ENCODE assay signal across 9 cellular contexts in the genomic region with DNA sequence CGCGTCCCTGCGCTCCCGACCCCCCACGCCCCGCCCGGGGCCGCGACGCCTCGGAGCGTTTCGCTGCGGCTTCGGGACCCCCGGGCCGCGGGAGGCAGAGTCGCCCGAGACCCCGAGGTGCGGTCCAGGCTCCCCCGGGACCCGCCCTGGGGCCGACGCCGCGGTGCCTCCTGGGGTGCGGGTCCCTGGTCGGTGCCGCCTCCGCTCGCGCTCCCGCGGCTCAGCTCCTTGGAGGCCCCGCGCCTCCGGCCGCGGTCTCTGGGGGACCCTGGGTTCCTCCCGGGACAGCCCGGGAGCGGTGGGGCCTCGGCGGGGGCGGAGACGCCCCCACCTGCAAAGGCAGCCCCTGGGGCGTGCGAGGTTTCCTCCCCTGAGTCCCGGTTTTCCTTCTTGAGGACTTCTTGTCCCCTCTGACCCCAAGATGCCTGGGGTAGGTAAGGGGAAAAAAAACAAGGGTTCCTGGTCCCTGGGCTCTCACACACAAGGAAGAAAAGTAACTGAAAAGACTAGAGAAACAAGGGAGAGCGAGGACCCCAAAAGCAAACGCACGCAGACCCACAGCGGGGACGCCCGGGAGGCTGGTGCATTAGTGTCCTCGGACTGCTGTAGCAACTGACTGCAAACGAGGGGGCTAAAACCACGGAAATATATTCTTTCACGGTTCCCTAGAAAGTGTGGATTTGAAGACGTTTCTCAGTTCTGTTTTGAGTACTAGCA. TPM values are rescaled to one million over a fixed set of nuclear protein-coding genes. Genes with fewer than 3 reads are reported as not detected.
DNase-seq lines count a peak whose midpoint lies in the region; ATAC-seq and TF ChIP-seq lines count a peak whose summit lies in the region.
"Had no signal": no experiment of that assay in that cellular context is flagged by ENCODE, and none has a peak within 500 bp of the region (broad histone marks: within the 10 kb centered on the region; RNA-seq: fewer than 3 reads in every experiment).

No MANE protein-coding gene starts in this region.

- no peak overlapping the region for H3K27ac ChIP-seq in CD8-positive, alpha-beta T cell (ENCODE audit: low read depth, low read length)
- H3K27ac ChIP-seq in HCT116 (ENCODE audit: low read depth, low read length) (peak overlapping the region; percentile 67; the same call in 1 of the 2 replicates), hepatocyte (peak overlapping the region; percentile 76), smooth muscle cell (ENCODE audit: low read depth) (no peak overlapping the region)
- H3K27ac ChIP-seq: KMS-11 had no signal

- WGBS in hepatocyte (ENCODE audit: low lambda C conversion rate, missing lambda C conversion rate) = 5% methylated on average over 39 of the region's 62 CpGs
- 19% methylated on average over 23 of the region's 62 CpGs for WGBS in smooth muscle cell (ENCODE audit: low lambda C conversion rate)

- H4K20me1 ChIP-seq in HCT116 (ENCODE audit: insufficient read depth) (no peaks in the 10 kb centered on the region), hepatocyte (ENCODE audit: insufficient read depth, poor library complexity, severe bottlenecking) (no peaks in the 10 kb centered on the region), smooth muscle cell (ENCODE audit: low read depth) (peaks cover 6% of the 10 kb centered on the region)

- RAD21 ChIA-PET in HCT116 (lab: Charles Lee; ENCODE audit: low non-redundant PET in 1 of 2, low total read pairs in 2 of 2, uncharacterized antibody in 2 of 2, unreplicated experiment in 2 of 2) = no interaction called here

- H3K27ac Mint-ChIP-seq in CD8-positive, alpha-beta T cell = peak overlapping the region; percentile 32
- no peak overlapping the region for H3K27ac Mint-ChIP-seq in activated CD8-positive, alpha-beta T cell treated with anti-CD3 and anti-CD28 coated beads for 36 hours

- DNase-seq in CD8-positive, alpha-beta T cell = no peak
- DNase-seq in HCT116 (ENCODE audit: low read depth, low spot score) (no peak), hepatocyte (ENCODE audit: low spot score) (peak; percentile 45), smooth muscle cell (lab: John Stamatoyannopoulos, UW; ENCODE audit: unreplicated experiment) (no peak), ACHN (no peak), NCI-H446 (lab: John Stamatoyannopoulos, UW) (no peak)
- no peak for DNase-seq in activated CD8-positive, alpha-beta T cell treated with anti-CD3 and anti-CD28 coated beads for 36 hours

- H3K4me2 ChIP-seq in HCT116 (ENCODE audit: low read length) = peak overlapping the region; percentile 87
- peak overlapping the region; percentile 98 for H3K4me2 ChIP-seq in hepatocyte
- H3K4me2 ChIP-seq in smooth muscle cell = peak overlapping the region; percentile 94
- H3K4me2 ChIP-seq: KMS-11 had no signal

- in situ Hi-C loops in ACHN (cut with HindIII; ENCODE audit: low pct_ligation_motif_present, low pct_unique_long_range_greater_than_20kb, low sequenced_read_pairs) = no loop called here

- H3K79me2 ChIP-seq in HCT116 (ENCODE audit: insufficient read depth, low read length) = no peaks in the 10 kb centered on the region; the same call in 1 of the 2 replicates
- H3K79me2 ChIP-seq in hepatocyte = peaks cover 50% of the 10 kb centered on the region
- H3K79me2 ChIP-seq in smooth muscle cell (ENCODE audit: low read depth) = peaks cover 48% of the 10 kb centered on the region

- TF ChIP-seq POLR2A in HCT116 (IDR thresholded peaks at IDR 0.05; ENCODE audit: borderline replicate concordance, extremely low read depth, insufficient read depth, insufficient read length) = no peak

- peaks cover 3% of the 10 kb centered on the region for H3K9me3 Mint-ChIP-seq in CD8-positive, alpha-beta T cell
- peaks cover 3% of the 10 kb centered on the region for H3K9me3 Mint-ChIP-seq in activated CD8-positive, alpha-beta T cell treated with anti-CD3 and anti-CD28 coated beads for 36 hours

- H3K27me3 ChIP-seq in CD8-positive, alpha-beta T cell (ENCODE audit: insufficient read depth, low read length) = no peaks in the 10 kb centered on the region
- H3K27me3 ChIP-seq in HCT116 (ENCODE audit: insufficient read depth, low read length) (no peaks in the 10 kb centered on the region), hepatocyte (no peaks in the 10 kb centered on the region), smooth muscle cell (ENCODE audit: low read depth) (no peaks in the 10 kb centered on the region)

- ATAC-seq in CD8-positive, alpha-beta T cell = no peak
- ATAC-seq in HCT116 = peak; percentile 20
- no peak for ATAC-seq in activated CD8-positive, alpha-beta T cell treated with anti-CD3 and anti-CD28 coated beads for 36 hours
- no peak for ATAC-seq in GM19023 (IDR thresholded peaks at IDR 0.05; ENCODE audit: unreplicated experiment)

- H3K9me3 ChIP-seq in CD8-positive, alpha-beta T cell (ENCODE audit: low read length) = no peaks in the 10 kb centered on the region
- H3K9me3 ChIP-seq in HCT116 (ENCODE audit: control insufficient read depth in 1 of 2, insufficient read depth in 1 of 2, low read depth in 1 of 2, low read length in 2 of 2) = peaks cover 0 to 3% of the 10 kb centered on the region in 2 experiments; a peak in 1 of 4 replicates
- no peaks in the 10 kb centered on the region for H3K9me3 ChIP-seq in hepatocyte (ENCODE audit: low read depth)
- H3K9me3 ChIP-seq in smooth muscle cell (replicated peaks; ENCODE audit: low read depth) = peaks cover 4% of the 10 kb centered on the region

- no peaks in the 10 kb centered on the region for H3K36me3 ChIP-seq in CD8-positive, alpha-beta T cell (ENCODE audit: insufficient read depth, low read length)
- H3K36me3 ChIP-seq in HCT116 (ENCODE audit: control insufficient read depth in 1 of 2, insufficient read depth in 2 of 2, low read length in 2 of 2) (no peaks in the 10 kb centered on the region), hepatocyte (replicated peaks; ENCODE audit: insufficient read depth, low read depth) (no peaks in the 10 kb centered on the region), smooth muscle cell (ENCODE audit: low read depth) (peaks cover under 1% of the 10 kb centered on the region)

- peaks cover 13% of the 10 kb centered on the region for H3K4me1 ChIP-seq in CD8-positive, alpha-beta T cell (ENCODE audit: insufficient read depth, low read length)
- H3K4me1 ChIP-seq in HCT116 (ENCODE audit: control insufficient read depth in 1 of 2, insufficient read depth in 2 of 2, low read length in 2 of 2) (peaks cover 0 to 12% of the 10 kb centered on the region in 2 experiments; a peak in 2 of 4 replicates), hepatocyte (ENCODE audit: insufficient read depth) (peaks cover 6% of the 10 kb centered on the region), smooth muscle cell (ENCODE audit: low read depth) (peaks cover 7% of the 10 kb centered on the region)

- no peak overlapping the region for H2AFZ ChIP-seq in HCT116 (ENCODE audit: low read depth, low read length, poor library complexity, severe bottlenecking)
- H2AFZ ChIP-seq in hepatocyte = peak overlapping the region; percentile 47
- H2AFZ ChIP-seq in smooth muscle cell (ENCODE audit: low read depth) = peak overlapping the region; percentile 70

- H3K9me2 ChIP-seq in HCT116 (ENCODE audit: insufficient read depth) (no peaks in the 10 kb centered on the region), hepatocyte (replicated peaks; ENCODE audit: insufficient read depth) (no peaks in the 10 kb centered on the region)

- no peaks in the 10 kb centered on the region for H3F3A ChIP-seq in smooth muscle cell (ENCODE audit: low read depth)

- CTCF ChIA-PET in CD8-positive, alpha-beta T cell (lab: Charles Lee) = interaction anchor here (1.1 to 1.6 kb wide), 3 partner anchors 16 to 93 kb away, joined by 3 to 8 read pairs (median 8); partner anchors contain the start of gene ZNF554
- CTCF ChIA-PET in HCT116 (lab: Charles Lee) = interaction anchor here (0.9 to 1.7 kb wide), 3 partner anchors 9 to 46 kb away, joined by 3 to 5 read pairs (median 5); no protein-coding TSS in a partner anchor
- CTCF ChIA-PET in activated CD8-positive, alpha-beta T cell treated with anti-CD3 and anti-CD28 coated beads for 36 hours (lab: Charles Lee) = interaction anchor here (0.9 to 2.4 kb wide), 8 partner anchors 19 to 205 kb away, joined by 3 to 9 read pairs (median 4); partner anchors contain the start of gene ZNF554

- H3K4me1 Mint-ChIP-seq in CD8-positive, alpha-beta T cell (ENCODE audit: low read depth) = peaks cover 26% of the 10 kb centered on the region
- H3K4me1 Mint-ChIP-seq in activated CD8-positive, alpha-beta T cell treated with anti-CD3 and anti-CD28 coated beads for 36 hours (ENCODE audit: low read depth) = peaks cover 8% of the 10 kb centered on the region

- peak overlapping the region; percentile 81 for H3K4me3 Mint-ChIP-seq in CD8-positive, alpha-beta T cell
- H3K4me3 Mint-ChIP-seq in activated CD8-positive, alpha-beta T cell treated with anti-CD3 and anti-CD28 coated beads for 36 hours = peak overlapping the region; percentile 66

- peak overlapping the region; percentile 56 for H3K9ac ChIP-seq in HCT116 (ENCODE audit: low read length)
- H3K9ac ChIP-seq in smooth muscle cell (ENCODE audit: low read depth) = peak overlapping the region; percentile 69
- H3K9ac ChIP-seq: KMS-11 had no signal

- TF ChIP-seq CTCF in CD8-positive, alpha-beta T cell (IDR thresholded peaks at IDR 0.05) = no peak
- TF ChIP-seq CTCF in HCT116 (IDR thresholded peaks at IDR 0.05 in 2 of 3, conservative IDR thresholded peaks at IDR 0.05 in 1 of 3; ENCODE audit: borderline replicate concordance in 1 of 3, insufficient read depth in 1 of 3, low read depth in 2 of 3, low read length in 2 of 3) (no peak), hepatocyte (IDR thresholded peaks at IDR 0.05; ENCODE audit: poor library complexity) (no peak), smooth muscle cell (IDR thresholded peaks at IDR 0.05; ENCODE audit: borderline replicate concordance, insufficient read depth, poor library complexity, severe bottlenecking) (no peak)
- TF ChIP-seq CTCF in activated CD8-positive, alpha-beta T cell treated with anti-CD3 and anti-CD28 coated beads for 36 hours (IDR thresholded peaks at IDR 0.05) = no peak

- no peaks in the 10 kb centered on the region for H3K27me3 Mint-ChIP-seq in CD8-positive, alpha-beta T cell (ENCODE audit: low read depth)
- H3K27me3 Mint-ChIP-seq in activated CD8-positive, alpha-beta T cell treated with anti-CD3 and anti-CD28 coated beads for 36 hours = no peaks in the 10 kb centered on the region

- TF ChIP-seq RAD21 in HCT116 (IDR thresholded peaks at IDR 0.05; ENCODE audit: low read depth) = no peak

- H3K4me3 ChIP-seq in CD8-positive, alpha-beta T cell (ENCODE audit: low read depth, low read length) = peak overlapping the region; percentile 82
- H3K4me3 ChIP-seq in HCT116 (replicated peaks in 1 of 2; ENCODE audit: low read depth in 1 of 2, low read length in 2 of 2) (peak overlapping the region; percentile 53 to 64), hepatocyte (peak overlapping the region; percentile 57), smooth muscle cell (peak overlapping the region; percentile 97)

- intact Hi-C loops in CD8-positive, alpha-beta T cell (cut with DNase I, micrococcal nuclease) = loop anchor here (1.0 to 5.0 kb wide), 6 partner anchors 14 to 385 kb away; partner anchors contain the start of genes THOP1 (in 2 of the 2), ZNF554 (in 2 of the 2) and ZNF57 (in 2 of the 2)
- intact Hi-C loops in HCT116 (cut with micrococcal nuclease) = loop anchor here (10.0 kb wide), 1 partner anchor 93 kb away; no protein-coding TSS in a partner anchor
- intact Hi-C loops in activated CD8-positive, alpha-beta T cell treated with anti-CD3 and anti-CD28 coated beads for 36 hours (cut with micrococcal nuclease) = no loop called here

- H3K36me3 Mint-ChIP-seq in CD8-positive, alpha-beta T cell = peaks cover 18% of the 10 kb centered on the region
- H3K36me3 Mint-ChIP-seq in activated CD8-positive, alpha-beta T cell treated with anti-CD3 and anti-CD28 coated beads for 36 hours (ENCODE audit: low read depth) = peaks cover 15% of the 10 kb centered on the region

- BruUV-seq in HCT116 (replicated peaks; lab: Mats Ljungman, UMichigan) = no TSS peak

- POLR2A ChIA-PET in CD8-positive, alpha-beta T cell (lab: Charles Lee) = interaction anchor here (0.6 to 2.1 kb wide), 5 partner anchors 12 to 59 kb away, joined by 4 to 8 read pairs (median 4); partner anchors contain the start of genes SGTA and ZNF554
- POLR2A ChIA-PET in HCT116 (lab: Charles Lee) = no interaction called here
- POLR2A ChIA-PET in activated CD8-positive, alpha-beta T cell treated with anti-CD3 and anti-CD28 coated beads for 36 hours (lab: Charles Lee) = interaction anchor here (0.6 to 1.3 kb wide), 2 partner anchors 12 to 481 kb away, joined by 3 to 4 read pairs; no protein-coding TSS in a partner anchor

RNA-seq across cellular contexts. Expression of gene ZNF555, which starts 0.7 kb away (rescaled TPM):
- total RNA-seq in CD8-positive, alpha-beta T cell = 1 to 10 TPM; 2.6 to 2.8 TPM
- total RNA-seq in HCT116 (2021; ENCODE audit: unreplicated experiment) (4.5 TPM), hepatocyte (6.4 and 7.4 TPM in 2 replicates), smooth muscle cell (4.9 and 10.0 TPM in 2 replicates)
- 1.2 and 2.1 TPM in 2 replicates for polyA plus RNA-seq in HCT116 (2012)
- total RNA-seq in activated CD8-positive, alpha-beta T cell treated with anti-CD3 and anti-CD28 coated beads for 36 hours = 1 to 10 TPM; 1.5 to 2.1 TPM
- polyA plus RNA-seq in hepatocyte (2.7 and 3.0 TPM in 2 replicates), smooth muscle cell (3.2 and 6.1 TPM in 2 replicates)

RNA-seq across cellular contexts. Expression of gene ZNF554, which starts 22.3 kb away (rescaled TPM):
- total RNA-seq in CD8-positive, alpha-beta T cell = 1 to 10 TPM; 2.6 to 2.7 TPM
- 4.0 TPM for total RNA-seq in HCT116 (2021; ENCODE audit: unreplicated experiment)
- 1.8 and 2.4 TPM in 2 replicates for polyA plus RNA-seq in HCT116 (2012)
- 1 to 10 TPM in 1 of 2 experiments, under 1 TPM in 1; 0.83 to 1.5 TPM for total RNA-seq in activated CD8-positive, alpha-beta T cell treated with anti-CD3 and anti-CD28 coated beads for 36 hours
- total RNA-seq in hepatocyte = 4.0 and 5.3 TPM in 2 replicates
- polyA plus RNA-seq in hepatocyte = 5.0 and 5.5 TPM in 2 replicates
- 3.0 and 4.8 TPM in 2 replicates for total RNA-seq in smooth muscle cell
- polyA plus RNA-seq in smooth muscle cell = 2.3 and 4.6 TPM in 2 replicates

RNA-seq across cellular contexts. Expression of gene ZNF556, which starts 25.1 kb away (rescaled TPM):
- not detected for total RNA-seq in CD8-positive, alpha-beta T cell
- not detected for total RNA-seq in HCT116 (2021; ENCODE audit: unreplicated experiment)
- polyA plus RNA-seq in HCT116 (2012) = 0.03 TPM in 1 of 2 replicates, not detected in the other
- not detected for total RNA-seq in activated CD8-positive, alpha-beta T cell treated with anti-CD3 and anti-CD28 coated beads for 36 hours
- total RNA-seq in hepatocyte = 0.03 TPM in 1 of 2 replicates, not detected in the other
- polyA plus RNA-seq in hepatocyte = not detected in 2 replicates
- total RNA-seq in smooth muscle cell = 0.04 TPM in 1 of 2 replicates, not detected in the other
- not detected in 2 replicates for polyA plus RNA-seq in smooth muscle cell

RNA-seq across cellular contexts. Expression of gene THOP1, which starts 56.7 kb away (rescaled TPM):
- total RNA-seq in CD8-positive, alpha-beta T cell = 10 to 100 TPM; 23.4 to 27.7 TPM
- 201 TPM for total RNA-seq in HCT116 (2021; ENCODE audit: unreplicated experiment)
- 208 and 220 TPM in 2 replicates for polyA plus RNA-seq in HCT116 (2012)
- total RNA-seq in activated CD8-positive, alpha-beta T cell treated with anti-CD3 and anti-CD28 coated beads for 36 hours = 100 to 1,000 TPM; 157 to 158 TPM
- 49.4 and 64.3 TPM in 2 replicates for total RNA-seq in hepatocyte
- 56.8 and 61.4 TPM in 2 replicates for polyA plus RNA-seq in hepatocyte
- 40.5 and 42.5 TPM in 2 replicates for total RNA-seq in smooth muscle cell
- 65.6 and 68.7 TPM in 2 replicates for polyA plus RNA-seq in smooth muscle cell

RNA-seq across cellular contexts. Expression of gene ZNF57, which starts 58.7 kb away (rescaled TPM):
- 1 to 10 TPM in 1 of 2 experiments, under 1 TPM in 1; 0.72 to 1.5 TPM for total RNA-seq in CD8-positive, alpha-beta T cell
- total RNA-seq in HCT116 (2021; ENCODE audit: unreplicated experiment) (8.3 TPM), hepatocyte (8.4 and 10.0 TPM in 2 replicates), smooth muscle cell (1.2 and 2.3 TPM in 2 replicates)
- 4.2 and 6.4 TPM in 2 replicates for polyA plus RNA-seq in HCT116 (2012)
- total RNA-seq in activated CD8-positive, alpha-beta T cell treated with anti-CD3 and anti-CD28 coated beads for 36 hours = 1 to 10 TPM; 5.0 to 5.1 TPM
- polyA plus RNA-seq in hepatocyte (12.8 and 13.2 TPM in 2 replicates), smooth muscle cell (0.40 and 1.7 TPM in 2 replicates)

Comparison
In these comparisons a context has a peak if more than half of its experiments do, and no peak if none do; other contexts are left out.
1. H3K27ac ChIP-seq: peak in HCT116 (single experiment) and hepatocyte (single experiment); none in CD8-positive, alpha-beta T cell (single experiment) and smooth muscle cell (single experiment).
2. Peak in every context shown above with its lines, with median percentiles within 50 percentile points of each other: H3K4me3 ChIP-seq and H3K4me2 ChIP-seq.